Comparison of ENCODE assay signal across 8 cellular contexts in the genomic region with DNA sequence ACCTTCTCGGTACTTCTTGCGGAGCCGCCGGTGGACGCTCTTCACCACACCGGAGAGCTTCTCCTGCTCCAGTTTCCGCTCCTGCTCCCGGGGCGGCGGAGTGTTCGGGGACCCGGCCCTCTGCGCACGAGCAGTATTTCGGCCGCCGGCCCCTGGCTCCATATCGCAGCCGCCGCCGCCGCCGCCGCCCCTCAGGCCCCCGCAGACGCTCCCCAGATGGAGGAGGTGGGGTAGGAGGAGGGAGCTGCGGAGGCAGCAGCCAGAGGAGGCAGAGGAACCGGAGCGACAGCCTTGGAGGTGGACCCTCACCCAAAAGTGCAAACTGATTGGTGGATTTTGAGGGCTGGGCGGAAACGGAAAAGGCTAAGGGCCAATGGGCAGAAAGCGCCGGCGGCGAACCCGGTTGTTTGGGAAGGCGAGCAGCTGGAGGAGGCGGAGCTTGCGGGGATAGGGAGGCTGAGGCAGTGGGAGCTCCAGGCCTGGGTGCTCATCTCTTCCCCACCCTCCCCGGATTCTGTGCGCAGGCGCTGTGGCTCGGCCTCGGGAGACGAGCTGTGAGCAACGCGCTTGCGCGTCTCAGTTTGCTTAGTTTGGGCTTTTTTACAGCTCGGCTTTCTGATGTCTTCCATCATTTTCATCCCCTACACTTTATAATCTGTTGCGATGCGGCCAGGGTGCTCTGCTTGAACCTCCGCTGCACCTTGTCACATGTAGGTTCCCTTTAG.
DNase-seq lines count a peak whose midpoint lies in the region; ATAC-seq and TF ChIP-seq lines count a peak whose summit lies in the region.

No MANE protein-coding gene starts in this region.

- DNase-seq in CD1c-positive myeloid dendritic cell (ENCODE audit: extremely low spot score) (peak; percentile 99), NCI-H748 treated with DMSO at 0.1 percent for 48 hours (lab: John Stamatoyannopoulos, UW) (peak; percentile 98), dermis blood vessel endothelial cell (peak; percentile 99), left lung (peak; percentile 100)
- peak; percentile 99 to 100 for DNase-seq in activated CD4-positive, alpha-beta T cell treated with anti-CD3 and anti-CD28 coated beads, Interleukin-2, amount 50 U/mL, for 4 hours
- peak; percentile 99 for DNase-seq in stimulated activated CD4-positive, alpha-beta T cell treated with anti-CD3 and anti-CD28 coated beads, Interleukin-2, amount 100 ng/mL, for 4 hours (ENCODE audit: low read depth)

- no peak for TF ChIP-seq CTCF in left lung (IDR thresholded peaks at IDR 0.05)

- H3K36me3 ChIP-seq in left lung: no peaks in the 10 kb centered on the region

- H3K9me3 ChIP-seq in left lung: no peaks in the 10 kb centered on the region

- ATAC-seq in GM19397 (IDR thresholded peaks at IDR 0.05; ENCODE audit: unreplicated experiment): peak; percentile 98
- ATAC-seq in HG03565 (IDR thresholded peaks at IDR 0.05; ENCODE audit: unreplicated experiment): peak; percentile 95
- peak; percentile 98 for ATAC-seq in left lung

- H3K27me3 ChIP-seq in left lung: no peaks in the 10 kb centered on the region

- H3K4me3 ChIP-seq in left lung: peak overlapping the region; percentile 80 to 94

- H3K4me1 ChIP-seq in left lung: peaks cover 11 to 33% of the 10 kb centered on the region in 2 donors

- H3K27ac ChIP-seq in left lung: peak overlapping the region; percentile 73 to 86

- intact Hi-C loops in left lung (cut with DNase I): no loop called here

Comparison
In these comparisons a context has a peak if more than half of its experiments do, and no peak if none do; other contexts are left out.
1. Peak in every context shown above with its lines: DNase-seq, ATAC-seq, H3K4me3 ChIP-seq and H3K27ac ChIP-seq.